Comparison of ENCODE assay signal across 1 cellular context in the genomic region with DNA sequence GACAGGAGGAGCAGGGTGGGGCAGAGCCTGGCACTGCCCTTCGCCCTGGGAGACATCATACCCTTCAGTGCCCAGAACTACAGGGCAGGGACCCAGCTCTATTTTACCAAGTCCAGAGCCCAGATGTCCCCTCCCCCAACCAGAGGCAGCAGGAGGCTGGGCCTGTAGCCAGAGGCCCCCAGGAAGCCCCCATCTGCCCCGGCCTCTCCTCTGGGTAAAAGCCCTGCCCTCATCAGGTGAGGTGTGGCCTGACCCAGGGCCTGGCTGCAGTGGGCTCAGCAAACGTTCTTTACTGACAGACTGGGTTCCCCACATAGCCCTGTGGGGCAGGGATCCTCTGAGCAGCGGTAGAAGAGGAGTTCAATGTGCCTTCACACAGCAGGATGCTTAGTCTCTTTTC.
TF ChIP-seq lines count a peak whose summit lies in the region.

No MANE protein-coding gene starts in this region.

TF ChIP-seq in GM23338, 12 proteins besides CTCF, POLR2A, EP300 and RAD21 (continued from another document):
- TF ChIP-seq ZNF462 (CRISPR knock-in tag; IDR thresholded peaks at IDR 0.05) (no peak), POLR2AphosphoS5 (IDR thresholded peaks at IDR 0.05; ENCODE audit: low read depth) (no peak), REST (IDR thresholded peaks at IDR 0.05; ENCODE audit: unreplicated experiment) (no peak)
TF ChIP-seq in GM23338: peak in this region for 0.
